1 cellular context compared by ENCODE assay signal in genomic region chr10:99337261-99337905, GRCh38.
TF ChIP-seq lines count a peak whose summit lies in the region.

No MANE protein-coding gene starts in this region.

TF ChIP-seq in SK-N-SH, 30 proteins besides CTCF, POLR2A, EP300 and RAD21 (continued from another document):
- TF ChIP-seq ZBTB33 (IDR thresholded peaks at IDR 0.05; ENCODE audit: borderline replicate concordance, low read depth) (no peak), SIN3A (IDR thresholded peaks at IDR 0.05; ENCODE audit: borderline replicate concordance, low read depth, low read length) (no peak), NRF1 (IDR thresholded peaks at IDR 0.05; ENCODE audit: low read depth, low read length) (no peak), YY1 (IDR thresholded peaks at IDR 0.05; ENCODE audit: low read depth) (no peak), EZH2phosphoT487 (IDR thresholded peaks at IDR 0.05; ENCODE audit: borderline replicate concordance, low read depth) (no peak), ELF1 (IDR thresholded peaks at IDR 0.05) (no peak), FOXJ3 (CRISPR knock-in tag; IDR thresholded peaks at IDR 0.05) (no peak), RFX5 (IDR thresholded peaks at IDR 0.05; ENCODE audit: low read length) (no peak)
